ENCODE assay signal across 1 cellular context in the genomic region with DNA sequence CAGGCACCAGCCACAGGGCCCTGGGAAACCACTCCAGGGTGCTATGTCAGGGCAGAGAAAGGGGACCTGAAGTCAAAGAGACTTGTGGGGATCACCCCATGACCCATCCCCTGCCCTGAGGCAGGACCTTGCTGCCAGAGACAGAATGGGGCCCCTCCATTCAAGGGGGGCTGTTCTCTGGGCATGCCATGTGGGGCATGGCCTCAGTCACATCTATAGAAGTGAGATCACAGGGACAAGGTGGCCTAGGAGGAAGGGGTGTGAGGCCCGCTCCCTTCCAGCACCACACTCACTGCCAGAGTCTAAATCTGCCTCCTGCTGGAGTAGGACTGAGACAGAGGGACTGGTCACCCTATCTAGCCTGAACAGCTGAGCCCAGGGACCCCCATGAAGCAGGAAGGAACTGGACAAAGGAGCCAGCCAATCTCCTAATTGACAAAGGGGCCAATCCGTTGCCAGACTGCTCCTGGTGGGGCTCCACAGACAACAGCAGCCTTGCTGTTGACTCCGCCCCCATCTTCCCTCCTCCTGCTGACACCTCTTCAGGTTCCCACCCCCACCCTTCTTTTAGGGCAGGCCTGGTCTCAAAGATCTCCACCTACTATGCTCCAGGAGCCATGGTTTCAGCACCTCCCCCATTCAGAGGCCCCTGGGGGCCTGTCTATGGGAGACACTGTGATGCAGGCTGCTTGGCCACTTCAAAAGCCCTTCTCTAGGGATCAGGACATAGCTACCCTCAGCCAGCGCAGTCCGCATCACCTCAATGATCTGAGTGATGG.
TF ChIP-seq lines count a peak whose summit lies in the region.

No MANE protein-coding gene starts in this region.

TF ChIP-seq in GM23338, 12 proteins besides CTCF, POLR2A, EP300 and RAD21 (continued from another document):
- TF ChIP-seq, protein P1, sequence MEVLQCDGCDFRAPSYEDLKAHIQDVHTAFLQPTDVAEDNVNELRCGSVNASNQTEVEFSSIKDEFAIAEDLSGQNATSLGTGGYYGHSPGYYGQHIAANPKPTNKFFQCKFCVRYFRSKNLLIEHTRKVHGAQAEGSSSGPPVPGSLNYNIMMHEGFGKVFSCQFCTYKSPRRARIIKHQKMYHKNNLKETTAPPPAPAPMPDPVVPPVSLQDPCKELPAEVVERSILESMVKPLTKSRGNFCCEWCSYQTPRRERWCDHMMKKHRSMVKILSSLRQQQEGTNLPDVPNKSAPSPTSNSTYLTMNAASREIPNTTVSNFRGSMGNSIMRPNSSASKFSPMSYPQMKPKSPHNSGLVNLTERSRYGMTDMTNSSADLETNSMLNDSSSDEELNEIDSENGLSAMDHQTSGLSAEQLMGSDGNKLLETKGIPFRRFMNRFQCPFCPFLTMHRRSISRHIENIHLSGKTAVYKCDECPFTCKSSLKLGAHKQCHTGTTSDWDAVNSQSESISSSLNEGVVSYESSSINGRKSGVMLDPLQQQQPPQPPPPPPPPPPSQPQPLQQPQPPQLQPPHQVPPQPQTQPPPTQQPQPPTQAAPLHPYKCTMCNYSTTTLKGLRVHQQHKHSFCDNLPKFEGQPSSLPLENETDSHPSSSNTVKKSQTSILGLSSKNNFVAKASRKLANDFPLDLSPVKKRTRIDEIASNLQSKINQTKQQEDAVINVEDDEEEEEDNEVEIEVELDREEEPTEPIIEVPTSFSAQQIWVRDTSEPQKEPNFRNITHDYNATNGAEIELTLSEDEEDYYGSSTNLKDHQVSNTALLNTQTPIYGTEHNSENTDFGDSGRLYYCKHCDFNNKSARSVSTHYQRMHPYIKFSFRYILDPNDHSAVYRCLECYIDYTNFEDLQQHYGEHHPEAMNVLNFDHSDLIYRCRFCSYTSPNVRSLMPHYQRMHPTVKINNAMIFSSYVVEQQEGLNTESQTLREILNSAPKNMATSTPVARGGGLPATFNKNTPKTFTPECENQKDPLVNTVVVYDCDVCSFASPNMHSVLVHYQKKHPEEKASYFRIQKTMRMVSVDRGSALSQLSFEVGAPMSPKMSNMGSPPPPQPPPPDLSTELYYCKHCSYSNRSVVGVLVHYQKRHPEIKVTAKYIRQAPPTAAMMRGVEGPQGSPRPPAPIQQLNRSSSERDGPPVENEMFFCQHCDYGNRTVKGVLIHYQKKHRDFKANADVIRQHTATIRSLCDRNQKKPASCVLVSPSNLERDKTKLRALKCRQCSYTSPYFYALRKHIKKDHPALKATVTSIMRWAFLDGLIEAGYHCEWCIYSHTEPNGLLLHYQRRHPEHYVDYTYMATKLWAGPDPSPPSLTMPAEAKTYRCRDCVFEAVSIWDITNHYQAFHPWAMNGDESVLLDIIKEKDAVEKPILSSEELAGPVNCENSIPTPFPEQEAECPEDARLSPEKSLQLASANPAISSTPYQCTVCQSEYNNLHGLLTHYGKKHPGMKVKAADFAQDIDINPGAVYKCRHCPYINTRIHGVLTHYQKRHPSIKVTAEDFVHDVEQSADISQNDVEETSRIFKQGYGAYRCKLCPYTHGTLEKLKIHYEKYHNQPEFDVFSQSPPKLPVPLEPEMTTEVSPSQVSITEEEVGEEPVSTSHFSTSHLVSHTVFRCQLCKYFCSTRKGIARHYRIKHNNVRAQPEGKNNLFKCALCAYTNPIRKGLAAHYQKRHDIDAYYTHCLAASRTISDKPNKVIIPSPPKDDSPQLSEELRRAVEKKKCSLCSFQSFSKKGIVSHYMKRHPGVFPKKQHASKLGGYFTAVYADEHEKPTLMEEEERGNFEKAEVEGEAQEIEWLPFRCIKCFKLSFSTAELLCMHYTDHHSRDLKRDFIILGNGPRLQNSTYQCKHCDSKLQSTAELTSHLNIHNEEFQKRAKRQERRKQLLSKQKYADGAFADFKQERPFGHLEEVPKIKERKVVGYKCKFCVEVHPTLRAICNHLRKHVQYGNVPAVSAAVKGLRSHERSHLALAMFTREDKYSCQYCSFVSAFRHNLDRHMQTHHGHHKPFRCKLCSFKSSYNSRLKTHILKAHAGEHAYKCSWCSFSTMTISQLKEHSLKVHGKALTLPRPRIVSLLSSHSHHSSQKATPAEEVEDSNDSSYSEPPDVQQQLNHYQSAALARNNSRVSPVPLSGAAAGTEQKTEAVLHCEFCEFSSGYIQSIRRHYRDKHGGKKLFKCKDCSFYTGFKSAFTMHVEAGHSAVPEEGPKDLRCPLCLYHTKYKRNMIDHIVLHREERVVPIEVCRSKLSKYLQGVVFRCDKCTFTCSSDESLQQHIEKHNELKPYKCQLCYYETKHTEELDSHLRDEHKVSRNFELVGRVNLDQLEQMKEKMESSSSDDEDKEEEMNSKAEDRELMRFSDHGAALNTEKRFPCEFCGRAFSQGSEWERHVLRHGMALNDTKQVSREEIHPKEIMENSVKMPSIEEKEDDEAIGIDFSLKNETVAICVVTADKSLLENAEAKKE (CRISPR knock-in tag; IDR thresholded peaks at IDR 0.05) = no peak
- TF ChIP-seq STAT1 (IDR thresholded peaks at IDR 0.05; ENCODE audit: unreplicated experiment) = no peak
- TF ChIP-seq JUNB (IDR thresholded peaks at IDR 0.05; ENCODE audit: unreplicated experiment) = no peak
- no peak for TF ChIP-seq POLR2AphosphoS5 (IDR thresholded peaks at IDR 0.05; ENCODE audit: low read depth)
- TF ChIP-seq ZNF114 (CRISPR knock-in tag; IDR thresholded peaks at IDR 0.05) = no peak
- TF ChIP-seq CREB1 (CRISPR knock-in tag; IDR thresholded peaks at IDR 0.05; ENCODE audit: low read depth) = no peak
- TF ChIP-seq, protein P2, sequence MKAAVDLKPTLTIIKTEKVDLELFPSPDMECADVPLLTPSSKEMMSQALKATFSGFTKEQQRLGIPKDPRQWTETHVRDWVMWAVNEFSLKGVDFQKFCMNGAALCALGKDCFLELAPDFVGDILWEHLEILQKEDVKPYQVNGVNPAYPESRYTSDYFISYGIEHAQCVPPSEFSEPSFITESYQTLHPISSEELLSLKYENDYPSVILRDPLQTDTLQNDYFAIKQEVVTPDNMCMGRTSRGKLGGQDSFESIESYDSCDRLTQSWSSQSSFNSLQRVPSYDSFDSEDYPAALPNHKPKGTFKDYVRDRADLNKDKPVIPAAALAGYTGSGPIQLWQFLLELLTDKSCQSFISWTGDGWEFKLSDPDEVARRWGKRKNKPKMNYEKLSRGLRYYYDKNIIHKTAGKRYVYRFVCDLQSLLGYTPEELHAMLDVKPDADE (IDR thresholded peaks at IDR 0.05) = no peak
